In genomic region chr11:10328314-10329090, GRCh38 we compare ENCODE assay signal across 1 cellular context.
A peak's percentile ranks its signal among the peaks of the same experiment; 100 is the strongest.
TF ChIP-seq lines count a peak whose summit lies in the region.

No MANE protein-coding gene starts in this region.

TF ChIP-seq in K562, 482 proteins besides CTCF, POLR2A, EP300 and RAD21 (continued from another document):
- no peak for TF ChIP-seq ZBTB11 (CRISPR knock-in tag; IDR thresholded peaks at IDR 0.05)
- TF ChIP-seq NCOA6 (IDR thresholded peaks at IDR 0.05), result no peak
- no peak for TF ChIP-seq PATZ1 (CRISPR knock-in tag; IDR thresholded peaks at IDR 0.05; ENCODE audit: borderline replicate concordance)
- TF ChIP-seq PKNOX1 (IDR thresholded peaks at IDR 0.05), result peak; percentile 16; the same call in 1 of the 2 replicates
- no peak for TF ChIP-seq COPS2 (conservative IDR thresholded peaks at IDR 0.05)
- no peak for TF ChIP-seq LARP7 (IDR thresholded peaks at IDR 0.05)
- peak; percentile 18; the same call in 1 of the 2 replicates for TF ChIP-seq KLF16 (IDR thresholded peaks at IDR 0.05)
- TF ChIP-seq BRD9 (IDR thresholded peaks at IDR 0.05; ENCODE audit: low read depth, partially characterized antibody), result no peak
- TF ChIP-seq MBD2 (IDR thresholded peaks at IDR 0.05; ENCODE audit: borderline replicate concordance, low read depth), result no peak
- TF ChIP-seq NR3C1 (CRISPR knock-in tag; IDR thresholded peaks at IDR 0.05), result no peak
- TF ChIP-seq STAG1 (CRISPR knock-in tag; IDR thresholded peaks at IDR 0.05; ENCODE audit: borderline replicate concordance), result no peak
- no peak for TF ChIP-seq ZFP36 (IDR thresholded peaks at IDR 0.05; ENCODE audit: low read depth, low read length, partially characterized antibody)
- TF ChIP-seq MAFF (IDR thresholded peaks at IDR 0.05; ENCODE audit: low read length), result peak; percentile 21; the same call in 1 of the 2 replicates
- no peak for TF ChIP-seq ZNF23 (CRISPR knock-in tag; IDR thresholded peaks at IDR 0.05)
- TF ChIP-seq XRCC3 (IDR thresholded peaks at IDR 0.05), result no peak
- peak; percentile 77 for TF ChIP-seq MEIS2 (IDR thresholded peaks at IDR 0.05; ENCODE audit: partially characterized antibody)
- TF ChIP-seq ZNF551 (CRISPR knock-in tag; IDR thresholded peaks at IDR 0.05), result no peak
- no peak for TF ChIP-seq IRF2 (CRISPR knock-in tag; IDR thresholded peaks at IDR 0.05)
- TF ChIP-seq ZNF316 (IDR thresholded peaks at IDR 0.05), result peak; percentile 73
- TF ChIP-seq RERE (CRISPR knock-in tag; IDR thresholded peaks at IDR 0.05; ENCODE audit: borderline replicate concordance), result no peak
- TF ChIP-seq U2AF1 (optimal IDR thresholded peaks at IDR 0.05; ENCODE audit: low read depth, low read length), result no peak
- TF ChIP-seq PBX2 (CRISPR knock-in tag; IDR thresholded peaks at IDR 0.05; ENCODE audit: low read depth), result no peak
- peak; percentile 29; the same call in 1 of the 2 replicates for TF ChIP-seq PBX2 (tag; conservative IDR thresholded peaks at IDR 0.05; ENCODE audit: low read depth)
- no peak for TF ChIP-seq RBBP5 (IDR thresholded peaks at IDR 0.05; ENCODE audit: borderline replicate concordance, insufficient read depth, low read length, poor library complexity, severe bottlenecking)
- TF ChIP-seq MBD1 (CRISPR knock-in tag; IDR thresholded peaks at IDR 0.05), result no peak
